8 cellular contexts compared by ENCODE assay signal in genomic region chr12:106986625-106987389, GRCh38. TPM values are rescaled to one million over a fixed set of nuclear protein-coding genes. Genes with fewer than 3 reads are reported as not detected.
DNase-seq lines count a peak whose midpoint lies in the region; TF ChIP-seq lines count a peak whose summit lies in the region.

A gene with protein sequence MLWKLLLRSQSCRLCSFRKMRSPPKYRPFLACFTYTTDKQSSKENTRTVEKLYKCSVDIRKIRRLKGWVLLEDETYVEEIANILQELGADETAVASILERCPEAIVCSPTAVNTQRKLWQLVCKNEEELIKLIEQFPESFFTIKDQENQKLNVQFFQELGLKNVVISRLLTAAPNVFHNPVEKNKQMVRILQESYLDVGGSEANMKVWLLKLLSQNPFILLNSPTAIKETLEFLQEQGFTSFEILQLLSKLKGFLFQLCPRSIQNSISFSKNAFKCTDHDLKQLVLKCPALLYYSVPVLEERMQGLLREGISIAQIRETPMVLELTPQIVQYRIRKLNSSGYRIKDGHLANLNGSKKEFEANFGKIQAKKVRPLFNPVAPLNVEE (minus strand): TSS chr12:106987146. CDS start chr12:106978714, 8,432 bp downstream.

- H3K9me3 Mint-ChIP-seq in neural crest cell = peaks cover 5% of the 10 kb centered on the region

- no peaks in the 10 kb centered on the region for H3K27me3 ChIP-seq in stomach

- H3K27me3 Mint-ChIP-seq in neural crest cell (ENCODE audit: low read depth) = no peaks in the 10 kb centered on the region

- H3K4me3 Mint-ChIP-seq in neural crest cell = peak within 1 kb of the TSS; percentile 96

- peaks cover 0 to 17% (median 8%) of the 10 kb centered on the region in 4 donors for H3K36me3 ChIP-seq in stomach

- TF ChIP-seq POLR2A in stomach (IDR thresholded peaks at IDR 0.05) = peak in 2 of 4 donors; percentile 22 to 57

- peak within 1 kb of the TSS; percentile 90 to 97 (median 95) for H3K27ac ChIP-seq in stomach

- peaks cover 21% of the 10 kb centered on the region for H3K36me3 Mint-ChIP-seq in neural crest cell (ENCODE audit: low read depth)

- H3K27ac Mint-ChIP-seq in neural crest cell (ENCODE audit: unreplicated experiment) = peak within 1 kb of the TSS; percentile 96

- DNase-seq in EH (ENCODE audit: low read depth) (peak; percentile 97), GOT3 (lab: John Stamatoyannopoulos, UW) (peak; percentile 58), LNCaP clone FGC (ENCODE audit: low read depth) (peak; percentile 80), SHP77 (lab: John Stamatoyannopoulos, UW) (peak; percentile 92 to 96), foreskin fibroblast (peak; percentile 95 to 98), neural crest cell (ENCODE audit: low read depth, low spot score) (peak; percentile 76), stomach (peak; percentile 93)
- DNase-seq in activated gamma-delta T cell treated with anti-CD3 and anti-CD28 coated beads, Interleukin-2, amount 50 U/mL, for 16 hours (ENCODE audit: low read depth) = peak; percentile 67

- WGBS in stomach, 5 donors = 0 to 1% (median 1%) methylated on average over 34 to 50 of the region's 50 CpGs

- intact Hi-C loops in stomach (cut with DNase I; ENCODE audit: low total_unique reads) = no loop called here

- peaks cover 27 to 63% (median 48%) of the 10 kb centered on the region in 4 donors for H3K4me1 ChIP-seq in stomach

- peaks cover 37% of the 10 kb centered on the region for H3K4me1 Mint-ChIP-seq in neural crest cell

- H3K4me3 ChIP-seq in LNCaP clone FGC (ENCODE audit: low read depth, low read length) (peak within 1 kb of the TSS; percentile 69), foreskin fibroblast (ENCODE audit: low read depth in 1 of 2, low read length in 2 of 2) (peak within 1 kb of the TSS; percentile 71 to 75), stomach (peak within 1 kb of the TSS; percentile 63 to 67 (median 64))

- no peak for TF ChIP-seq EP300 in stomach (IDR thresholded peaks at IDR 0.05)

- H3K9me3 ChIP-seq in stomach = no peaks in the 10 kb centered on the region

- TF ChIP-seq CTCF in LNCaP clone FGC (IDR thresholded peaks at IDR 0.05; ENCODE audit: control insufficient read depth, extremely low read depth, insufficient read depth) = no peak
- no peak for TF ChIP-seq CTCF in foreskin fibroblast (IDR thresholded peaks at IDR 0.05; ENCODE audit: low read depth, low read length)
- no peak for TF ChIP-seq CTCF in neural crest cell (conservative IDR thresholded peaks at IDR 0.05)
- TF ChIP-seq CTCF in stomach (IDR thresholded peaks at IDR 0.05) = no peak

RNA-seq across cellular contexts. Expression of the gene that starts here (rescaled TPM):
- 17.6 and 20.4 TPM in 2 replicates for total RNA-seq in neural crest cell
- total RNA-seq in stomach = 10 to 100 TPM; 15.2 to 32.5 (median 17.1) TPM
- 10 to 100 TPM in 2 of 3 donors, 1 to 10 TPM in 1; 9.0 to 18.8 (median 13.9) TPM for polyA plus RNA-seq in stomach

Comparison
In these comparisons a context has a peak if more than half of its experiments do, and no peak if none do; other contexts are left out.
1. Peak in every context shown above with its lines: DNase-seq, H3K4me3 ChIP-seq and H3K27ac ChIP-seq.